Comparison of ENCODE assay signal across 27 cellular contexts in the genomic region with DNA sequence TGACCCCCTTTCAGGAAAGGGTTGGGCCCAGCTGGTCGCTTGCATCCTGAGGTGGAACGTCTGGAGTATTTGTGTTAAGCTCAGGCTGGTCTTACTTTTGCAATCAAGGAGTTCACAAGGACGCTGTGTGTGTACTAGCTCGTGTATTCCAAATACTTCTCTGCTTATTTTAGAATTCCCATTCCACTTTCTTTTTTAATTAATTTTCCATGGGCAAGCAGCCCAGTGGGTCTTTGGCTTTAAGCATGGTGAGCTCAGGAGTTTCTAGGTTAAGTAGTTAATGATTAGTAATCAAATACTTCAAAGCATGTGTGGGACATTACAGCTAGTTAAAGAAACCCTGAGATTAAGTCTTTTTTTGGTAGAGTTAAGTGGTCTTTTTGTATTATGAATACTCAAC.
"Had no signal": no experiment of that assay in that cellular context is flagged by ENCODE, and none has a peak within 500 bp of the region (broad histone marks: within the 10 kb centered on the region; RNA-seq: fewer than 3 reads in every experiment).

No MANE protein-coding gene starts in this region.

- H3K4me3 ChIP-seq: K562, SK-N-MC had no signal

- DNase-seq: activated B cell treated with CpG ODN at 0.5 μM for 24 hours; activated CD4-positive, alpha-beta T cell treated with anti-CD3 and anti-CD28 coated beads for 1 hour; activated CD4-positive, alpha-beta T cell treated with anti-CD3 and anti-CD28 coated beads, Interleukin-2, amount 10 ng/mL, durations not matched to agents 24 days and 14 days; activated CD4-positive, alpha-beta T cell treated with anti-CD3 and anti-CD28 coated beads, Interleukin-2, amount 50 U/mL, for 48 hours; activated CD8-positive, alpha-beta memory T cell treated with anti-CD3 and anti-CD28 coated beads, Interleukin-2, amount 10 ng/mL, durations not matched to agents 7 days and 5 days; activated effector memory CD4-positive, alpha-beta T cell treated with Interleukin-2 at 50 U/mL for 16 hours; activated naive CD4-positive, alpha-beta T cell; activated T-cell treated with anti-CD3 and anti-CD28 coated beads, Interleukin-2, amount 50 U/mL, for 24 hours; aorta; Karpas-422; MM.1S; NCI-H1048; NCI-H1436; NCI-H1694 treated with DMSO at 0.1 percent for 48 hours; NCI-H2029 treated with DMSO at 0.1 percent for 48 hours; NCI-H345; NCI-H510A; NCI-H526 treated with DMSO at 0.1 percent for 48 hours; NCI-H82; PC-3; T-cell; T-helper 2 cell; T1000 had no signal

- ATAC-seq: activated CD8-positive, alpha-beta memory T cell treated with anti-CD3 and anti-CD28 coated beads, Interleukin-2, amount 10 ng/mL, durations not matched to agents 7 days and 5 days; K562; PC-3; T-cell had no signal

- H3K27ac Mint-ChIP-seq: activated B cell treated with CpG ODN at 0.5 μM for 24 hours; activated CD4-positive, alpha-beta T cell treated with anti-CD3 and anti-CD28 coated beads, Interleukin-2, amount 10 ng/mL, durations not matched to agents 24 days and 14 days; activated CD8-positive, alpha-beta memory T cell treated with anti-CD3 and anti-CD28 coated beads, Interleukin-2, amount 10 ng/mL, durations not matched to agents 7 days and 5 days; activated naive CD4-positive, alpha-beta T cell treated with anti-CD3 and anti-CD28 coated beads, Interleukin-2, amount 50 U/mL, for 24 hours; activated T-cell treated with anti-CD3 and anti-CD28 coated beads, Interleukin-2, amount 50 U/mL, for 24 hours; activated T-helper 1 cell treated with anti-CD3 and anti-CD28 coated beads, Interleukin-12 subunit alpha, Interleukin-12 subunit beta, Interleukin-2, Interleukin-4 antibody, amounts not matched to agents 30 ng/mL and 10 ng/mL and 1 ng/mL, durations not matched to agents 14 hours and 24 hours and 36 hours; T-cell had no signal

- H3K36me3 Mint-ChIP-seq: activated CD8-positive, alpha-beta memory T cell treated with anti-CD3 and anti-CD28 coated beads, Interleukin-2, amount 10 ng/mL, durations not matched to agents 7 days and 5 days; activated naive CD4-positive, alpha-beta T cell treated with anti-CD3 and anti-CD28 coated beads, Interleukin-2, amount 50 U/mL, for 24 hours; T-cell had no signal

- H3K4me1 Mint-ChIP-seq: activated B cell treated with CpG ODN at 0.5 μM for 24 hours; activated naive CD4-positive, alpha-beta T cell treated with anti-CD3 and anti-CD28 coated beads, Interleukin-2, amount 50 U/mL, for 24 hours had no signal

- H3K9me3 Mint-ChIP-seq: activated B cell treated with CpG ODN at 0.5 μM for 24 hours; activated CD4-positive, alpha-beta T cell treated with anti-CD3 and anti-CD28 coated beads, Interleukin-2, amount 10 ng/mL, durations not matched to agents 24 days and 14 days; activated naive CD4-positive, alpha-beta T cell treated with anti-CD3 and anti-CD28 coated beads, Interleukin-2, amount 50 U/mL, for 24 hours; activated T-cell treated with anti-CD3 and anti-CD28 coated beads, Interleukin-2, amount 50 U/mL, for 24 hours; activated T-helper 1 cell treated with anti-CD3 and anti-CD28 coated beads, Interleukin-12 subunit alpha, Interleukin-12 subunit beta, Interleukin-2, Interleukin-4 antibody, amounts not matched to agents 30 ng/mL and 10 ng/mL and 1 ng/mL, durations not matched to agents 14 hours and 24 hours and 36 hours; T-cell had no signal

- H3K27ac ChIP-seq: SK-N-MC had no signal

- H3K4me3 Mint-ChIP-seq: activated B cell treated with CpG ODN at 0.5 μM for 24 hours; activated CD4-positive, alpha-beta T cell treated with anti-CD3 and anti-CD28 coated beads, Interleukin-2, amount 10 ng/mL, durations not matched to agents 24 days and 14 days; activated CD8-positive, alpha-beta memory T cell treated with anti-CD3 and anti-CD28 coated beads, Interleukin-2, amount 10 ng/mL, durations not matched to agents 7 days and 5 days; activated naive CD4-positive, alpha-beta T cell treated with anti-CD3 and anti-CD28 coated beads, Interleukin-2, amount 50 U/mL, for 24 hours; activated T-cell treated with anti-CD3 and anti-CD28 coated beads, Interleukin-2, amount 50 U/mL, for 24 hours; activated T-helper 1 cell treated with anti-CD3 and anti-CD28 coated beads, Interleukin-12 subunit alpha, Interleukin-12 subunit beta, Interleukin-2, Interleukin-4 antibody, amounts not matched to agents 30 ng/mL and 10 ng/mL and 1 ng/mL, durations not matched to agents 14 hours and 24 hours and 36 hours; T-cell had no signal

- H3K27me3 Mint-ChIP-seq: activated B cell treated with CpG ODN at 0.5 μM for 24 hours; activated CD4-positive, alpha-beta T cell treated with anti-CD3 and anti-CD28 coated beads, Interleukin-2, amount 10 ng/mL, durations not matched to agents 24 days and 14 days; activated T-cell treated with anti-CD3 and anti-CD28 coated beads, Interleukin-2, amount 50 U/mL, for 24 hours had no signal
